Comparison of ENCODE assay signal across 13 cellular contexts in genomic region chr9:8188720-8189407, GRCh38.
DNase-seq lines count a peak whose midpoint lies in the region; ATAC-seq and TF ChIP-seq lines count a peak whose summit lies in the region.
"Had no signal": no experiment of that assay in that cellular context is flagged by ENCODE, and none has a peak within 500 bp of the region (broad histone marks: within the 10 kb centered on the region; RNA-seq: fewer than 3 reads in every experiment).

No MANE protein-coding gene starts in this region.

- H3K27me3 Mint-ChIP-seq in activated naive CD4-positive, alpha-beta T cell treated with anti-CD3 and anti-CD28 coated beads, Interleukin-2, amount 10 ng/mL, durations not matched to agents 7 days and 5 days: no peaks in the 10 kb centered on the region
- peaks cover 5% of the 10 kb centered on the region for H3K27me3 Mint-ChIP-seq in activated T-cell treated with anti-CD3 and anti-CD28 coated beads, Interleukin-2, amount 50 U/mL, for 4 hours (ENCODE audit: low read depth)

- no peak overlapping the region for H3K4me3 Mint-ChIP-seq in activated naive CD4-positive, alpha-beta T cell treated with anti-CD3 and anti-CD28 coated beads, Interleukin-2, amount 10 ng/mL, durations not matched to agents 7 days and 5 days
- H3K4me3 Mint-ChIP-seq in activated T-cell treated with anti-CD3 and anti-CD28 coated beads, Interleukin-2, amount 50 U/mL, for 4 hours: no peak overlapping the region

- no peak for TF ChIP-seq CTCF in esophagus muscularis mucosa (IDR thresholded peaks at IDR 0.05)

- H3K9me3 ChIP-seq in esophagus muscularis mucosa: peaks cover 0 to 24% (median 9%) of the 10 kb centered on the region in 4 donors

- H3K36me3 Mint-ChIP-seq in activated naive CD4-positive, alpha-beta T cell treated with anti-CD3 and anti-CD28 coated beads, Interleukin-2, amount 10 ng/mL, durations not matched to agents 7 days and 5 days: no peaks in the 10 kb centered on the region
- H3K36me3 Mint-ChIP-seq in activated T-cell treated with anti-CD3 and anti-CD28 coated beads, Interleukin-2, amount 50 U/mL, for 4 hours (ENCODE audit: insufficient read depth): no peaks in the 10 kb centered on the region

- no peaks in the 10 kb centered on the region for H3K4me1 ChIP-seq in esophagus muscularis mucosa
- H3K4me1 ChIP-seq: BLaER1 treated with 17β-estradiol and CSF1 and Interleukin-3, amounts not matched to agents 10 nM and 100 nM; heart right ventricle had no signal

- H3K9me3 Mint-ChIP-seq in activated naive CD4-positive, alpha-beta T cell treated with anti-CD3 and anti-CD28 coated beads, Interleukin-2, amount 10 ng/mL, durations not matched to agents 7 days and 5 days: peaks cover 13% of the 10 kb centered on the region
- H3K9me3 Mint-ChIP-seq in activated T-cell treated with anti-CD3 and anti-CD28 coated beads, Interleukin-2, amount 50 U/mL, for 4 hours: peaks cover 25% of the 10 kb centered on the region

- WGBS in esophagus muscularis mucosa: 78% methylated on average over 6 of the region's 6 CpGs

- H3K4me3 ChIP-seq in esophagus muscularis mucosa: no peak overlapping the region
- H3K4me3 ChIP-seq: BLaER1 treated with 17β-estradiol and CSF1 and Interleukin-3, amounts not matched to agents 10 nM and 100 nM; heart right ventricle had no signal

- intact Hi-C loops in esophagus muscularis mucosa (cut with DNase I): no loop called here

- no peak overlapping the region for H3K27ac ChIP-seq in esophagus muscularis mucosa (replicated peaks in 1 of 4)
- H3K27ac ChIP-seq: BLaER1 treated with 17β-estradiol and CSF1 and Interleukin-3, amounts not matched to agents 10 nM and 100 nM; heart right ventricle had no signal

- no peak for TF ChIP-seq POLR2A in esophagus muscularis mucosa (IDR thresholded peaks at IDR 0.05; ENCODE audit: low read depth)

- CTCF ChIA-PET in activated naive CD4-positive, alpha-beta T cell treated with anti-CD3 and anti-CD28 coated beads, Interleukin-2, amount 10 ng/mL, durations not matched to agents 7 days and 5 days (lab: Charles Lee): no interaction called here

- H3K36me3 ChIP-seq in esophagus muscularis mucosa: no peaks in the 10 kb centered on the region
- H3K36me3 ChIP-seq: BLaER1 treated with 17β-estradiol and CSF1 and Interleukin-3, amounts not matched to agents 10 nM and 100 nM; heart right ventricle had no signal

- no peak for TF ChIP-seq EP300 in esophagus muscularis mucosa (IDR thresholded peaks at IDR 0.05)

- H3K27ac Mint-ChIP-seq in activated naive CD4-positive, alpha-beta T cell treated with anti-CD3 and anti-CD28 coated beads, Interleukin-2, amount 10 ng/mL, durations not matched to agents 7 days and 5 days: no peak overlapping the region

- ATAC-seq in HG03460 (IDR thresholded peaks at IDR 0.05; ENCODE audit: unreplicated experiment) (peak; percentile 79), GM21447 (IDR thresholded peaks at IDR 0.05; ENCODE audit: unreplicated experiment) (no peak)
- ATAC-seq in activated T-cell treated with anti-CD3 and anti-CD28 coated beads, Interleukin-2, amount 50 U/mL, for 4 hours: peak; percentile 84 to 87
- ATAC-seq: heart right ventricle had no signal

- H3K4me1 Mint-ChIP-seq in activated naive CD4-positive, alpha-beta T cell treated with anti-CD3 and anti-CD28 coated beads, Interleukin-2, amount 10 ng/mL, durations not matched to agents 7 days and 5 days: no peaks in the 10 kb centered on the region
- H3K4me1 Mint-ChIP-seq in activated T-cell treated with anti-CD3 and anti-CD28 coated beads, Interleukin-2, amount 50 U/mL, for 4 hours (ENCODE audit: low read depth): no peaks in the 10 kb centered on the region

- peak; percentile 6 for DNase-seq in activated naive CD4-positive, alpha-beta T cell treated with Interleukin-2 at 50 U/mL for 16 hours
- DNase-seq in activated naive CD4-positive, alpha-beta T cell treated with anti-CD3 and anti-CD28 coated beads, Interleukin-2, amount 10 ng/mL, durations not matched to agents 7 days and 5 days: no peak
- DNase-seq in activated T-cell treated with anti-CD3 and anti-CD28 coated beads, Interleukin-2, amount 50 U/mL, for 4 hours: no peak
- peak; percentile 9 to 45 for DNase-seq in stimulated activated CD8-positive, alpha-beta memory T cell treated with anti-CD3 and anti-CD28 coated beads, Interleukin-7, amount 100 ng/mL, for 48 hours (ENCODE audit: extremely low read depth in 1 of 2, low read depth in 1 of 2)
- DNase-seq in esophagus muscularis mucosa (ENCODE audit: extremely low spot score): no peak
- no peak for DNase-seq in pons (ENCODE audit: low spot score)
- DNase-seq: activated gamma-delta T cell treated with Interleukin-2 at 50 U/mL for 16 hours; central memory CD4-positive, alpha-beta T cell; heart right ventricle; NCI-H2171 had no signal

- H3K27me3 ChIP-seq in esophagus muscularis mucosa: no peaks in the 10 kb centered on the region
- H3K27me3 ChIP-seq: BLaER1 treated with 17β-estradiol and CSF1 and Interleukin-3, amounts not matched to agents 10 nM and 100 nM; heart right ventricle had no signal

Comparison
In these comparisons a context has a peak if more than half of its experiments do, and no peak if none do; other contexts are left out.
1. DNase-seq: peak in activated naive CD4-positive, alpha-beta T cell treated with Interleukin-2 at 50 U/mL for 16 hours (single experiment) and stimulated activated CD8-positive, alpha-beta memory T cell treated with anti-CD3 and anti-CD28 coated beads, Interleukin-7, amount 100 ng/mL, for 48 hours (2 of 2); none in activated naive CD4-positive, alpha-beta T cell treated with anti-CD3 and anti-CD28 coated beads, Interleukin-2, amount 10 ng/mL, durations not matched to agents 7 days and 5 days (single experiment), activated T-cell treated with anti-CD3 and anti-CD28 coated beads, Interleukin-2, amount 50 U/mL, for 4 hours (single experiment), esophagus muscularis mucosa (single experiment) and pons (single experiment).